ENCODE assay signal across 9 cellular contexts in the genomic region with DNA sequence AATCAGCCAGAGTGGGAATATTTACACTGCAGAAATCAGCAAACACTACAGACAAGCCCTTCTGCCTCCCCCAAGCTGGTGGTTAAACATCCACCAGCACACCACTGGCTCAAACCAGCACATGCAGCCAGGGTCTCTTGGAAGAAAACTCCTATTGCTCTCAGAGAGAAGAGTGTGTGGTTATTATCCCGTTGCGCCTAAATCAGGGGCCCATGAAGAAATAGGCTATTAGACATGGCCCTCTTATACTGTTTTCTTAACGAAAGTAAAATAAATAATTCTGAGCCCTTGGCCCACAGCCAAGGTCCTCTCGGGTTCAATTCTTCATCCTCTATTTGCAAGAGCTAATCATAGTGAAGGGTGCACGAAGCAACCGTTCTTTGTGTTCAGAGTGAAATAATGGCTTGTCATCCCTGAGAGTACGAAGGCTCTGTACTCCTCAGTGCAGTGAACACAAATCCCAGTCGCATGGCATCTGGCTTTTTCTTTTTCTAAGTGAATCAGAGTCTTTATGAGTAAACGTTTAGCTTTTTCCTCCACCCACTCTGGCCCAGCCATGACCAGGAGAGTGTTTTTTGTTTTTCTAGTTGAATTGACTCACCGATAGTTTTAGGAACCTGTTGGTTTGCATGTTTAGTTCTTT.
DNase-seq lines count a peak whose midpoint lies in the region; ATAC-seq and TF ChIP-seq lines count a peak whose summit lies in the region.
"Had no signal": no experiment of that assay in that cellular context is flagged by ENCODE, and none has a peak within 500 bp of the region (broad histone marks: within the 10 kb centered on the region; RNA-seq: fewer than 3 reads in every experiment).

No MANE protein-coding gene starts in this region.

- no peak for TF ChIP-seq CTCF in brain microvascular endothelial cell (IDR thresholded peaks at IDR 0.05; ENCODE audit: low read depth, low read length, missing control alignments)

- DNase-seq in activated CD4-positive, alpha-beta T cell treated with anti-CD3 and anti-CD28 coated beads, Interleukin-2, amount 50 U/mL, for 48 hours: peak; percentile 53 to 68
- DNase-seq in activated CD4-positive, alpha-beta T cell treated with anti-CD3 and anti-CD28 coated beads for 4 hours: no peak
- peak; percentile 89 for DNase-seq in NCI-H2081 treated with DMSO at 0.1 percent for 48 hours (lab: John Stamatoyannopoulos, UW)
- peak; percentile 71 for DNase-seq in brain microvascular endothelial cell
- peak; percentile 46 for DNase-seq in skeletal muscle cell (ENCODE audit: low read depth)
- no peak for DNase-seq in RPMI8226
- DNase-seq: CD4-positive, CD25-positive, alpha-beta regulatory T cell had no signal

- in situ Hi-C loops in brain microvascular endothelial cell (cut with HindIII; ENCODE audit: low pct_ligation_motif_present, low sequenced_read_pairs): no loop called here

- H3K27ac ChIP-seq in brain microvascular endothelial cell: peak overlapping the region; percentile 37

- peak; percentile 79 for ATAC-seq in HG02759 (IDR thresholded peaks at IDR 0.05; ENCODE audit: unreplicated experiment)
- no peak for ATAC-seq in GM19328 (IDR thresholded peaks at IDR 0.05; ENCODE audit: unreplicated experiment)

- no peaks in the 10 kb centered on the region for H3K36me3 ChIP-seq in brain microvascular endothelial cell (replicated peaks)

- no peaks in the 10 kb centered on the region for H3K27me3 ChIP-seq in brain microvascular endothelial cell (replicated peaks)

- H3K4me3 ChIP-seq in brain microvascular endothelial cell (ENCODE audit: low read depth, low read length): peak overlapping the region; percentile 7
- peak overlapping the region; percentile 18 for H3K4me3 ChIP-seq in skeletal muscle cell (ENCODE audit: low read depth, low read length)

Comparison
In these comparisons a context has a peak if more than half of its experiments do, and no peak if none do; other contexts are left out.
1. DNase-seq: peak in activated CD4-positive, alpha-beta T cell treated with anti-CD3 and anti-CD28 coated beads, Interleukin-2, amount 50 U/mL, for 48 hours (2 of 2), NCI-H2081 treated with DMSO at 0.1 percent for 48 hours (single experiment), brain microvascular endothelial cell (single experiment) and skeletal muscle cell (single experiment); none in activated CD4-positive, alpha-beta T cell treated with anti-CD3 and anti-CD28 coated beads for 4 hours (0 of 2) and RPMI8226 (single experiment).